ENCODE assay signal across 1 cellular context in the genomic region with DNA sequence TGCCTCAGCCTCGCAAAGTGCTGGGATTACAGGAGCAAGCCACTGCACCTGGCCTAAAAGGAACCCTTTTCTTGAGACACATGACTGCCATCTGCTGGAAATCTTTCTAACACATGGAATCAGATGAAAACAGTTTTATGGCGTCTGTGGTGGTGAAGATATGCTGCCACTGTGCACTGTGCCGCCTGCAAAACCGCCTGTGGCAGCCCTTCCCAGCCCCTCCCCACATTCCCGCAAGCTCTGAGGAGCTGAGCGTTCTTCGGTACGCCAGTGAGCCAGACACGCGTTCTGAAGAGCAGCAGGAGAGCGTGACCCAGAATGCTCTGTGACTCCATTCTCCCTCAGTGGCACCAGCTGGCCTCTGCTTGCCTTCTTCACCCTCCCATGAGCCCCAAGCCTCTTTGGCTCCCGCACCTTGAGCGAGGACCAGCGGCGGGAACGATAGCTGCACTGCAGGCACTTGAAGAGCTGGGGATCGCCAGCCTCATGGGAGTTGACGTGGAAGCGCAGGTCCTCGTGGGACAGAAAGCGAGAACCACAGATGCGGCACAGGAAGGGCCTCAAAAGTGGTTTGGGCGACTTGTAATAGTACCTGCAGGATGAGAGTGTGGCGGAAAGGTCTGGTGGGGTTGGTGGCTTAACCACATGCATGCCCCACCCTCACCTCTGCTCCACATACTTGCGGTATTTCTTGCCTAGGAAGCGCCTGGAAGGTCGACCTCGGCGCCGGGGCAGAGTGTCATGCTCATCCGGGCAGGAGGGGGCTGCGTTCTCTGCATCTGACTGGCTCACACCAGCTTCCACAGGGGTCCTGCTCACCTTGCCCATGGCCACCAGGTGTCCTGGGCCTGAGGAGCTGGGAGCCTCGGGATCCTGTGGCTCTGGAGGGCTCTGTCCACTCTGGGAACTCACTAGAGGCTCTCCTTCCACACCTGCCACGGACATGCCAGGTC.
A peak's percentile ranks its signal among the peaks of the same experiment; 100 is the strongest.
TF ChIP-seq lines count a peak whose summit lies in the region.

No MANE protein-coding gene starts in this region.

TF ChIP-seq in K562, 482 proteins besides CTCF, POLR2A, EP300 and RAD21:
- no peak for TF ChIP-seq KAT8 (IDR thresholded peaks at IDR 0.05; ENCODE audit: low read depth)
- peak; percentile 48 for TF ChIP-seq SMC3 (conservative IDR thresholded peaks at IDR 0.05; ENCODE audit: insufficient read depth, low read depth, low read length)
- TF ChIP-seq RB1 (IDR thresholded peaks at IDR 0.05; ENCODE audit: low read depth) = peak; percentile 21; the same call in 1 of the 2 replicates
- TF ChIP-seq ARID2 (IDR thresholded peaks at IDR 0.05) = peak; percentile 15; the same call in 1 of the 2 replicates
